ENCODE assay signal across 1 cellular context in the genomic region with DNA sequence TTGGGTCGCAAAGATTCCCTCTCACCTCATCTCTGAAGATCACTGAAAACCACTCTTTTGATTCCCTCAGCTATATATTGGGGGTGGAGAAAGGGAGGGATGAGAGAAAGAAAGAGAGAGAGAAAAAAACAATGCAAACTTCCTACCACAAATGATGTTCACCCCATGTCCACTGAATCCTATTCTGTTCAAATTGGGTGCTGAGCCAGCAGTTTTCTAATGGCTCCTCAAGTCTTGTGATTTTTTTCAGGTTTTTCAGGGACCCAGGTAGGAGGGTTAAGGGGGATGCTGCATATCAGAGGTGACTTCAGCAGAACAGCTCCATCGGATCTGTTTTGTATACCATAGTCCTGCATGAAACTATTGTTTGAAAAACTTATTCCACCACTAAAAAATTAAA.
TF ChIP-seq lines count a peak whose summit lies in the region.

No MANE protein-coding gene starts in this region.

TF ChIP-seq in K562, 482 proteins besides CTCF, POLR2A, EP300 and RAD21 (continued from another document):
- TF ChIP-seq, protein P1, sequence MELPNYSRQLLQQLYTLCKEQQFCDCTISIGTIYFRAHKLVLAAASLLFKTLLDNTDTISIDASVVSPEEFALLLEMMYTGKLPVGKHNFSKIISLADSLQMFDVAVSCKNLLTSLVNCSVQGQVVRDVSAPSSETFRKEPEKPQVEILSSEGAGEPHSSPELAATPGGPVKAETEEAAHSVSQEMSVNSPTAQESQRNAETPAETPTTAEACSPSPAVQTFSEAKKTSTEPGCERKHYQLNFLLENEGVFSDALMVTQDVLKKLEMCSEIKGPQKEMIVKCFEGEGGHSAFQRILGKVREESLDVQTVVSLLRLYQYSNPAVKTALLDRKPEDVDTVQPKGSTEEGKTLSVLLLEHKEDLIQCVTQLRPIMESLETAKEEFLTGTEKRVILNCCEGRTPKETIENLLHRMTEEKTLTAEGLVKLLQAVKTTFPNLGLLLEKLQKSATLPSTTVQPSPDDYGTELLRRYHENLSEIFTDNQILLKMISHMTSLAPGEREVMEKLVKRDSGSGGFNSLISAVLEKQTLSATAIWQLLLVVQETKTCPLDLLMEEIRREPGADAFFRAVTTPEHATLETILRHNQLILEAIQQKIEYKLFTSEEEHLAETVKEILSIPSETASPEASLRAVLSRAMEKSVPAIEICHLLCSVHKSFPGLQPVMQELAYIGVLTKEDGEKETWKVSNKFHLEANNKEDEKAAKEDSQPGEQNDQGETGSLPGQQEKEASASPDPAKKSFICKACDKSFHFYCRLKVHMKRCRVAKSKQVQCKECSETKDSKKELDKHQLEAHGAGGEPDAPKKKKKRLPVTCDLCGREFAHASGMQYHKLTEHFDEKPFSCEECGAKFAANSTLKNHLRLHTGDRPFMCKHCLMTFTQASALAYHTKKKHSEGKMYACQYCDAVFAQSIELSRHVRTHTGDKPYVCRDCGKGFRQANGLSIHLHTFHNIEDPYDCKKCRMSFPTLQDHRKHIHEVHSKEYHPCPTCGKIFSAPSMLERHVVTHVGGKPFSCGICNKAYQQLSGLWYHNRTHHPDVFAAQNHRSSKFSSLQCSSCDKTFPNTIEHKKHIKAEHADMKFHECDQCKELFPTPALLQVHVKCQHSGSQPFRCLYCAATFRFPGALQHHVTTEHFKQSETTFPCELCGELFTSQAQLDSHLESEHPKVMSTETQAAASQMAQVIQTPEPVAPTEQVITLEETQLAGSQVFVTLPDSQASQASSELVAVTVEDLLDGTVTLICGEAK (IDR thresholded peaks at IDR 0.05), result no peak
- TF ChIP-seq, protein P1 (CRISPR knock-in tag; IDR thresholded peaks at IDR 0.05), result no peak
- TF ChIP-seq MAFG (tag; conservative IDR thresholded peaks at IDR 0.05) (peak; percentile 83), DIDO1 (tag; IDR thresholded peaks at IDR 0.05; ENCODE audit: low read depth) (no peak), KDM4B (IDR thresholded peaks at IDR 0.05; ENCODE audit: borderline replicate concordance in 2 of 2, low read depth in 1 of 2) (no peak), ZNF316 (IDR thresholded peaks at IDR 0.05) (peak; percentile 89)
- TF ChIP-seq, protein P2, sequence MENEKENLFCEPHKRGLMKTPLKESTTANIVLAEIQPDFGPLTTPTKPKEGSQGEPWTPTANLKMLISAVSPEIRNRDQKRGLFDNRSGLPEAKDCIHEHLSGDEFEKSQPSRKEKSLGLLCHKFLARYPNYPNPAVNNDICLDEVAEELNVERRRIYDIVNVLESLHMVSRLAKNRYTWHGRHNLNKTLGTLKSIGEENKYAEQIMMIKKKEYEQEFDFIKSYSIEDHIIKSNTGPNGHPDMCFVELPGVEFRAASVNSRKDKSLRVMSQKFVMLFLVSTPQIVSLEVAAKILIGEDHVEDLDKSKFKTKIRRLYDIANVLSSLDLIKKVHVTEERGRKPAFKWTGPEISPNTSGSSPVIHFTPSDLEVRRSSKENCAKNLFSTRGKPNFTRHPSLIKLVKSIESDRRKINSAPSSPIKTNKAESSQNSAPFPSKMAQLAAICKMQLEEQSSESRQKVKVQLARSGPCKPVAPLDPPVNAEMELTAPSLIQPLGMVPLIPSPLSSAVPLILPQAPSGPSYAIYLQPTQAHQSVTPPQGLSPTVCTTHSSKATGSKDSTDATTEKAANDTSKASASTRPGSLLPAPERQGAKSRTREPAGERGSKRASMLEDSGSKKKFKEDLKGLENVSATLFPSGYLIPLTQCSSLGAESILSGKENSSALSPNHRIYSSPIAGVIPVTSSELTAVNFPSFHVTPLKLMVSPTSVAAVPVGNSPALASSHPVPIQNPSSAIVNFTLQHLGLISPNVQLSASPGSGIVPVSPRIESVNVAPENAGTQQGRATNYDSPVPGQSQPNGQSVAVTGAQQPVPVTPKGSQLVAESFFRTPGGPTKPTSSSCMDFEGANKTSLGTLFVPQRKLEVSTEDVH (IDR thresholded peaks at IDR 0.05; ENCODE audit: low read depth, partially characterized antibody), result no peak
